8 cellular contexts compared by ENCODE assay signal in the genomic region with DNA sequence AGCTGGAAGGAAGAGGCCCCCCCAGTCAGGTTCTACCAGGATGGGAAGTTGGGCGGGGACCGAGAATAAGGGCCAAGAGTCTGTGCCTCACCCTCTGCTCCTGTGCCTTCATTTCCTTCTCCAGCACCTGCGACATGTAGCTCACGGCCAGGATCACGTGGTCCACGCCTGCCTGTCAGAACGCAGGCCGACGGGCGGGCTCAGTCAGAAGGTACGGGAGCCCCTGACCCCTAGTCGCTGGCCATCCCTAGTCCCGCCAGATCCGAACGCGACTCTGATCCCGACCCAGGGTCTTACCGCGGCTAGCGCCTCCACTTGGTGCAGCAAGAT. TPM values are rescaled to one million over a fixed set of nuclear protein-coding genes. Genes with fewer than 3 reads are reported as not detected.
DNase-seq lines count a peak whose midpoint lies in the region; ATAC-seq and TF ChIP-seq lines count a peak whose summit lies in the region.

No MANE protein-coding gene starts in this region.

- H3K9me3 Mint-ChIP-seq in activated naive CD8-positive, alpha-beta T cell treated with anti-CD3 and anti-CD28 coated beads, Interleukin-2, amount 10 ng/mL, durations not matched to agents 7 days and 5 days: no peaks in the 10 kb centered on the region
- no peaks in the 10 kb centered on the region for H3K9me3 Mint-ChIP-seq in progenitor cell of endocrine pancreas (ENCODE audit: low read depth)

- H3K4me3 ChIP-seq in HAP-1: peak overlapping the region; percentile 97

- H3K4me3 Mint-ChIP-seq in activated naive CD8-positive, alpha-beta T cell treated with anti-CD3 and anti-CD28 coated beads, Interleukin-2, amount 10 ng/mL, durations not matched to agents 7 days and 5 days: peak overlapping the region; percentile 97
- H3K4me3 Mint-ChIP-seq in progenitor cell of endocrine pancreas (ENCODE audit: low read depth): peak overlapping the region; percentile 92

- intact Hi-C loops in left cardiac atrium (cut with DNase I): no loop called here

- DNase-seq in Ammon's horn (ENCODE audit: low spot score): peak; percentile 54
- peak; percentile 42 to 70 for DNase-seq in HAP-1 (ENCODE audit: low spot score in 2 of 2)
- peak; percentile 74 for DNase-seq in RPMI8226
- DNase-seq in activated naive CD8-positive, alpha-beta T cell treated with anti-CD3 and anti-CD28 coated beads, Interleukin-2, amount 10 ng/mL, durations not matched to agents 7 days and 5 days: peak; percentile 68
- peak; percentile 72 for DNase-seq in left cardiac atrium
- DNase-seq in progenitor cell of endocrine pancreas (ENCODE audit: low spot score, unreplicated experiment): peak; percentile 38
- DNase-seq in NCI-H1436 (lab: John Stamatoyannopoulos, UW): no peak

- H3K9me3 ChIP-seq in HAP-1: 0 out of 2 replicates have a peak, but pooled peaks cover 3% of the 10 kb centered on the region

- peaks cover 11% of the 10 kb centered on the region for H3K4me1 ChIP-seq in HAP-1

- peaks cover 50% of the 10 kb centered on the region for H3K36me3 ChIP-seq in HAP-1 (replicated peaks)

- POLR2A ChIA-PET in activated naive CD8-positive, alpha-beta T cell treated with anti-CD3 and anti-CD28 coated beads, Interleukin-2, amount 10 ng/mL, durations not matched to agents 7 days and 5 days (lab: Charles Lee): interaction anchor here (0.5 to 2.2 kb wide), 14 partner anchors 8 to 206 kb away, joined by 3 to 9 read pairs (median 4); a partner anchor contains a TSS

- H3K4me1 Mint-ChIP-seq in activated naive CD8-positive, alpha-beta T cell treated with anti-CD3 and anti-CD28 coated beads, Interleukin-2, amount 10 ng/mL, durations not matched to agents 7 days and 5 days: peaks cover 23% of the 10 kb centered on the region
- peaks cover 22% of the 10 kb centered on the region for H3K4me1 Mint-ChIP-seq in progenitor cell of endocrine pancreas (ENCODE audit: low read depth)

- H3K27ac Mint-ChIP-seq in activated naive CD8-positive, alpha-beta T cell treated with anti-CD3 and anti-CD28 coated beads, Interleukin-2, amount 10 ng/mL, durations not matched to agents 7 days and 5 days: peak overlapping the region; percentile 96
- peak overlapping the region; percentile 96 for H3K27ac Mint-ChIP-seq in progenitor cell of endocrine pancreas

- peaks cover 6% of the 10 kb centered on the region for H3K36me3 Mint-ChIP-seq in activated naive CD8-positive, alpha-beta T cell treated with anti-CD3 and anti-CD28 coated beads, Interleukin-2, amount 10 ng/mL, durations not matched to agents 7 days and 5 days
- peaks cover 1% of the 10 kb centered on the region for H3K36me3 Mint-ChIP-seq in progenitor cell of endocrine pancreas (ENCODE audit: insufficient read depth)

- in situ Hi-C loops in HAP-1 (cut with MboI; ENCODE audit: low sequenced_read_pairs): no loop called here

- no peak for TF ChIP-seq CTCF in progenitor cell of endocrine pancreas (IDR thresholded peaks at IDR 0.05; ENCODE audit: unreplicated experiment)

- no peaks in the 10 kb centered on the region for H3K27me3 Mint-ChIP-seq in activated naive CD8-positive, alpha-beta T cell treated with anti-CD3 and anti-CD28 coated beads, Interleukin-2, amount 10 ng/mL, durations not matched to agents 7 days and 5 days
- H3K27me3 Mint-ChIP-seq in progenitor cell of endocrine pancreas: no peaks in the 10 kb centered on the region

- peak; percentile 22 for ATAC-seq in activated naive CD8-positive, alpha-beta T cell treated with anti-CD3 and anti-CD28 coated beads, Interleukin-2, amount 10 ng/mL, durations not matched to agents 7 days and 5 days (ENCODE audit: low read depth)
- ATAC-seq in left cardiac atrium (peak; percentile 22 to 23), GM21367 (IDR thresholded peaks at IDR 0.05; ENCODE audit: unreplicated experiment) (no peak)

- no peaks in the 10 kb centered on the region for H3K27me3 ChIP-seq in HAP-1 (ENCODE audit: low read depth)

RNA-seq across cellular contexts. Expression of a gene that starts 0.5 kb away (rescaled TPM):
- total RNA-seq in activated naive CD8-positive, alpha-beta T cell treated with anti-CD3 and anti-CD28 coated beads, Interleukin-2, amount 10 ng/mL, durations not matched to agents 7 days and 5 days: 10 to 100 TPM; 35.4 to 39.9 TPM
- total RNA-seq in left cardiac atrium (10 to 100 TPM; 22.4 to 38.3 TPM), progenitor cell of endocrine pancreas (31.2 and 34.3 TPM in 2 replicates)

RNA-seq across cellular contexts. Expression of a gene that starts 3.8 kb away (rescaled TPM):
- total RNA-seq in activated naive CD8-positive, alpha-beta T cell treated with anti-CD3 and anti-CD28 coated beads, Interleukin-2, amount 10 ng/mL, durations not matched to agents 7 days and 5 days: 1 to 10 TPM in 1 of 2 experiments, under 1 TPM in 1; 0.61 to 2.0 TPM
- total RNA-seq in left cardiac atrium: under 1 TPM in 1 of 2 donors, not detected in 1; 0.09 TPM
- 0.86 TPM in 1 of 2 replicates, not detected in the other for total RNA-seq in progenitor cell of endocrine pancreas

RNA-seq across cellular contexts. Expression of a gene that starts 33.9 kb away (rescaled TPM):
- total RNA-seq in activated naive CD8-positive, alpha-beta T cell treated with anti-CD3 and anti-CD28 coated beads, Interleukin-2, amount 10 ng/mL, durations not matched to agents 7 days and 5 days: 10 to 100 TPM; 53.2 to 56.5 TPM
- total RNA-seq in left cardiac atrium (10 to 100 TPM; 39.2 to 44.8 TPM), progenitor cell of endocrine pancreas (52.2 and 54.4 TPM in 2 replicates)

RNA-seq across cellular contexts. Expression of a gene that starts 34.0 kb away (rescaled TPM):
- 10 to 100 TPM; 10.3 to 11.0 TPM for total RNA-seq in activated naive CD8-positive, alpha-beta T cell treated with anti-CD3 and anti-CD28 coated beads, Interleukin-2, amount 10 ng/mL, durations not matched to agents 7 days and 5 days
- total RNA-seq in left cardiac atrium (10 to 100 TPM in 1 of 2 donors, 1 to 10 TPM in 1; 8.8 to 11.5 TPM), progenitor cell of endocrine pancreas (45.2 and 47.5 TPM in 2 replicates)

RNA-seq across cellular contexts. Expression of a gene that starts 49.1 kb away (rescaled TPM):
- total RNA-seq in activated naive CD8-positive, alpha-beta T cell treated with anti-CD3 and anti-CD28 coated beads, Interleukin-2, amount 10 ng/mL, durations not matched to agents 7 days and 5 days: 100 to 1,000 TPM; 148 to 165 TPM
- total RNA-seq in left cardiac atrium (10 to 100 TPM; 75.3 to 82.6 TPM), progenitor cell of endocrine pancreas (160 and 178 TPM in 2 replicates)
